In the genomic region with DNA sequence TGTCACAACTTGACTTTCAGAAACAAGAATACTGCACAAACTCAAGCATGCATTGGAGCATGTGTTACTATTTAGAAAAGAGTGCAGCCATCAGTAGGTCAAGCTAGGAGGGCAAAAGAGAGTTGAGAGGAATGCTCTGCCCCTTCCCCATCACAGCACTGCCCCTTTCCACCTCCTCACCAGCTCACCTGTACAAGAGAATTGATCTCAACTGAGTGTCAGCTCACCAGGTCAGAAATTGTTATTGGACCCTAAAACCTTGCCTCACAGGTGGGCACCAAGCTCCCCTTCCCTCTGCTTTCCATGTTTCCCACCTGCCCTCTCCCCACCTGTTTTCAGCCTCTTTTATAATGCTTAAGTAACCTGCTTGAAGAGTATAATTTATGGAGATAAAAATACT, we compare ENCODE assay signal across 14 cellular contexts.
"Had no signal": no experiment of that assay in that cellular context is flagged by ENCODE, and none has a peak within 500 bp of the region (broad histone marks: within the 10 kb centered on the region; RNA-seq: fewer than 3 reads in every experiment).

No MANE protein-coding gene starts in this region.

- H3K27ac Mint-ChIP-seq: activated T-cell treated with anti-CD3 and anti-CD28 coated beads, Interleukin-2, amount 50 U/mL, for 72 hours had no signal

- H3K4me1 ChIP-seq: transverse colon had no signal

- H3K4me3 ChIP-seq: lung, transverse colon, vagina had no signal

- ATAC-seq: activated CD4-positive, CD25-positive, alpha-beta regulatory T cell treated with anti-CD3 and anti-CD28 coated beads, Interleukin-2, amount 50 U/mL, for 24 hours; activated T-cell treated with anti-CD3 and anti-CD28 coated beads, Interleukin-2, amount 50 U/mL, for 72 hours; esophagus mucosa; stimulated activated naive CD8-positive, alpha-beta T cell treated with anti-CD3 and anti-CD28 coated beads, Interleukin-15, Interleukin-2, amounts not matched to agents 100 U/mL and 50 U/mL, for 24 hours had no signal

- H3K9me3 ChIP-seq: neutrophil, transverse colon, vagina had no signal

- H3K27me3 ChIP-seq: transverse colon, vagina had no signal

- DNase-seq: activated CD4-positive, alpha-beta T cell treated with anti-CD3 and anti-CD28 coated beads, Interleukin-2, amount 50 U/mL, for 4 hours; activated gamma-delta T cell treated with Interleukin-2 at 50 U/mL for 16 hours; activated T-cell treated with anti-CD3 and anti-CD28 coated beads, Interleukin-2, amount 50 U/mL, for 72 hours; islet precursor cell; stimulated activated CD4-positive, alpha-beta T cell treated with anti-CD3 and anti-CD28 coated beads, Interleukin-15, amount 100 ng/mL, for 24 hours; stimulated activated CD4-positive, alpha-beta T cell treated with anti-CD3 and anti-CD28 coated beads, Interleukin-4, amount 100 ng/mL, for 24 hours; stimulated activated naive CD8-positive, alpha-beta T cell treated with anti-CD3 and anti-CD28 coated beads, Interleukin-15, Interleukin-2, amounts not matched to agents 100 U/mL and 50 U/mL, for 24 hours; T1000; transverse colon had no signal

- H3K27ac ChIP-seq: neutrophil, transverse colon, vagina had no signal

- H3K9me3 Mint-ChIP-seq: activated T-cell treated with anti-CD3 and anti-CD28 coated beads, Interleukin-2, amount 50 U/mL, for 72 hours had no signal

- H3K4me3 Mint-ChIP-seq: activated T-cell treated with anti-CD3 and anti-CD28 coated beads, Interleukin-2, amount 50 U/mL, for 72 hours had no signal
